ENCODE assay signal across 27 cellular contexts in genomic region chr14:23143911-23144310, GRCh38. TPM values are rescaled to one million over a fixed set of nuclear protein-coding genes. Genes with fewer than 3 reads are reported as not detected.
DNase-seq lines count a peak whose midpoint lies in the region; ATAC-seq and TF ChIP-seq lines count a peak whose summit lies in the region.
"Had no signal": no experiment of that assay in that cellular context is flagged by ENCODE, and none has a peak within 500 bp of the region (broad histone marks: within the 10 kb centered on the region; RNA-seq: fewer than 3 reads in every experiment).

No MANE protein-coding gene starts in this region.

- H3K27ac ChIP-seq in ascending aorta = peak overlapping the region; percentile 42 to 64
- H3K27ac ChIP-seq in hepatocyte = peak overlapping the region; percentile 39
- peak overlapping the region; percentile 26 for H3K27ac ChIP-seq in smooth muscle cell (ENCODE audit: low read depth)
- H3K27ac ChIP-seq in neuronal stem cell (replicated peaks; ENCODE audit: low read length) = no peak overlapping the region
- H3K27ac ChIP-seq: BLaER1, PC-9, SJSA1 had no signal

- no peak for ATAC-seq in GM19455 (IDR thresholded peaks at IDR 0.05; ENCODE audit: unreplicated experiment)
- ATAC-seq: Right ventricle myocardium inferior had no signal

- no peaks in the 10 kb centered on the region for H3K9me2 ChIP-seq in hepatocyte (replicated peaks; ENCODE audit: insufficient read depth)

- DNase-seq in EH (ENCODE audit: low read depth) (peak; percentile 26), ascending aorta (ENCODE audit: low spot score in 2 of 2) (no peak), hepatocyte (ENCODE audit: low spot score) (no peak), smooth muscle cell (lab: John Stamatoyannopoulos, UW; ENCODE audit: unreplicated experiment) (no peak), neuronal stem cell (ENCODE audit: low spot score) (no peak), SHP77 treated with DMSO at 0.1 percent for 48 hours (lab: John Stamatoyannopoulos, UW) (no peak), NCI-H1048 (lab: John Stamatoyannopoulos, UW) (no peak)
- DNase-seq: CD4-positive, CD25-positive, alpha-beta regulatory T cell; DMS153; DND-41; H7; KBM-7; MM.1S; NCI-H1417; NCI-H1694; NCI-H2029 treated with DMSO at 0.1 percent for 48 hours; NCI-H2227 treated with DMSO at 0.1 percent for 48 hours; NCI-H526 treated with DMSO at 0.1 percent for 48 hours; PC-9 had no signal

- intact Hi-C loops in ascending aorta (cut with DNase I) = loop anchor here (2.0 to 5.0 kb wide), 2 partner anchors 19 to 38 kb away; partner anchors contain the start of gene SLC7A8

- H2AFZ ChIP-seq in hepatocyte (no peak overlapping the region), smooth muscle cell (ENCODE audit: low read depth) (no peak overlapping the region), neuronal stem cell (ENCODE audit: low read length) (no peak overlapping the region)
- H2AFZ ChIP-seq: PC-9 had no signal

- no peak overlapping the region for H3K9ac ChIP-seq in smooth muscle cell (ENCODE audit: low read depth)
- no peak overlapping the region for H3K9ac ChIP-seq in neuronal stem cell (ENCODE audit: low read depth, low read length, poor library complexity)
- H3K9ac ChIP-seq: BLaER1 had no signal

- no peak overlapping the region for H3K4me2 ChIP-seq in hepatocyte
- peak overlapping the region; percentile 18 for H3K4me2 ChIP-seq in smooth muscle cell
- no peak overlapping the region for H3K4me2 ChIP-seq in neuronal stem cell (ENCODE audit: insufficient read depth, low read length, poor library complexity, severe bottlenecking)
- H3K4me2 ChIP-seq: BLaER1, PC-9 had no signal

- no peaks in the 10 kb centered on the region for H3K79me1 ChIP-seq in neuronal stem cell (ENCODE audit: low read depth, low read length)

- 90% methylated on average over 1 of the region's 1 CpG for WGBS in hepatocyte (ENCODE audit: low lambda C conversion rate, missing lambda C conversion rate)
- 78% methylated on average over 1 of the region's 1 CpG for WGBS in smooth muscle cell (ENCODE audit: low lambda C conversion rate)
- WGBS in neuronal stem cell (ENCODE audit: extremely low coverage in 2 of 2, insufficient read length in 2 of 2, insufficient replicate concordance in 1 of 2), 2 donors = no CpG with 5 or more reads among the region's 1 CpG

- H3K79me2 ChIP-seq in hepatocyte (no peaks in the 10 kb centered on the region), smooth muscle cell (ENCODE audit: low read depth) (no peaks in the 10 kb centered on the region)

- no peak overlapping the region for H2BK120ac ChIP-seq in neuronal stem cell (ENCODE audit: low read depth, low read length)

- H3K4ac ChIP-seq in neuronal stem cell (ENCODE audit: low read length) = no peak overlapping the region

- no peak for TF ChIP-seq CTCF in ascending aorta (IDR thresholded peaks at IDR 0.05)
- TF ChIP-seq CTCF in hepatocyte (IDR thresholded peaks at IDR 0.05; ENCODE audit: poor library complexity) = no peak
- no peak for TF ChIP-seq CTCF in smooth muscle cell (IDR thresholded peaks at IDR 0.05; ENCODE audit: borderline replicate concordance, insufficient read depth, poor library complexity, severe bottlenecking)

- H4K20me1 ChIP-seq in hepatocyte (ENCODE audit: insufficient read depth, poor library complexity, severe bottlenecking) (no peaks in the 10 kb centered on the region), smooth muscle cell (ENCODE audit: low read depth) (no peaks in the 10 kb centered on the region)
- H4K20me1 ChIP-seq: BLaER1 had no signal

- peaks cover 4 to 40% of the 10 kb centered on the region in 2 donors for H3K4me1 ChIP-seq in ascending aorta
- H3K4me1 ChIP-seq in hepatocyte (ENCODE audit: insufficient read depth) = peaks cover 7% of the 10 kb centered on the region
- peaks cover 12% of the 10 kb centered on the region for H3K4me1 ChIP-seq in smooth muscle cell (ENCODE audit: low read depth)
- H3K4me1 ChIP-seq in neuronal stem cell (ENCODE audit: control insufficient read depth in 2 of 2, insufficient read depth in 1 of 2, low read depth in 1 of 2, low read length in 2 of 2) = peaks cover 0 to 7% of the 10 kb centered on the region in 2 donors
- H3K4me1 ChIP-seq: BLaER1, SJSA1 had no signal

- no peak overlapping the region for H3K18ac ChIP-seq in neuronal stem cell (ENCODE audit: low read length)

- H4K8ac ChIP-seq in neuronal stem cell (ENCODE audit: low read depth, low read length) = no peak overlapping the region

- H3K23ac ChIP-seq in neuronal stem cell (ENCODE audit: low read depth, low read length, poor library complexity) = no peak overlapping the region

- no peaks in the 10 kb centered on the region for H3K9me3 ChIP-seq in ascending aorta
- no peaks in the 10 kb centered on the region for H3K9me3 ChIP-seq in hepatocyte (ENCODE audit: low read depth)
- H3K9me3 ChIP-seq in smooth muscle cell (replicated peaks; ENCODE audit: low read depth) = no peaks in the 10 kb centered on the region
- H3K9me3 ChIP-seq in neuronal stem cell (replicated peaks in 1 of 2; ENCODE audit: control insufficient read depth in 2 of 2, insufficient read depth in 1 of 2, low read depth in 1 of 2, low read length in 2 of 2) = peaks cover 0 to 4% of the 10 kb centered on the region in 2 donors
- H3K9me3 ChIP-seq: BLaER1, SJSA1 had no signal

- no peak overlapping the region for H2AK5ac ChIP-seq in neuronal stem cell (ENCODE audit: low read depth, low read length)

- peaks cover 21 to 42% of the 10 kb centered on the region in 2 donors for H3K36me3 ChIP-seq in ascending aorta
- no peaks in the 10 kb centered on the region for H3K36me3 ChIP-seq in hepatocyte (replicated peaks; ENCODE audit: insufficient read depth, low read depth)
- H3K36me3 ChIP-seq in smooth muscle cell (ENCODE audit: low read depth) = no peaks in the 10 kb centered on the region
- peaks cover 0 to 13% of the 10 kb centered on the region in 2 donors for H3K36me3 ChIP-seq in neuronal stem cell (replicated peaks in 1 of 2; ENCODE audit: control insufficient read depth in 2 of 2, insufficient read depth in 2 of 2, low read length in 2 of 2)
- H3K36me3 ChIP-seq: BLaER1, SJSA1 had no signal

- no peaks in the 10 kb centered on the region for H3K27me3 ChIP-seq in ascending aorta
- no peaks in the 10 kb centered on the region for H3K27me3 ChIP-seq in hepatocyte
- no peaks in the 10 kb centered on the region for H3K27me3 ChIP-seq in smooth muscle cell (ENCODE audit: low read depth)
- no peaks in the 10 kb centered on the region for H3K27me3 ChIP-seq in neuronal stem cell (ENCODE audit: control insufficient read depth in 3 of 3, insufficient read depth in 3 of 3, low read depth in 1 of 3, low read length in 3 of 3)
- H3K27me3 ChIP-seq: BLaER1, SJSA1 had no signal

- H2BK5ac ChIP-seq in neuronal stem cell (ENCODE audit: low read length) = no peak overlapping the region

- H2BK12ac ChIP-seq in neuronal stem cell (ENCODE audit: low read length) = no peak overlapping the region

- H2BK15ac ChIP-seq in neuronal stem cell (ENCODE audit: low read length) = no peak overlapping the region

- peaks cover 12% of the 10 kb centered on the region for H3F3A ChIP-seq in smooth muscle cell (ENCODE audit: low read depth)

- no peak overlapping the region for H3K14ac ChIP-seq in neuronal stem cell (ENCODE audit: low read length)

- no peak overlapping the region for H4K91ac ChIP-seq in neuronal stem cell (ENCODE audit: low read depth, low read length, poor library complexity)

- H3K4me3 ChIP-seq in ascending aorta (no peak overlapping the region), hepatocyte (no peak overlapping the region), smooth muscle cell (no peak overlapping the region), neuronal stem cell (ENCODE audit: low read length in 2 of 2) (no peak overlapping the region)
- H3K4me3 ChIP-seq: BLaER1, PC-9, SJSA1 had no signal

RNA-seq across cellular contexts. Expression of gene CEBPE, which starts 24.9 kb away (rescaled TPM):
- total RNA-seq in ascending aorta = not detected
- total RNA-seq in hepatocyte = not detected in 2 replicates
- not detected in 2 replicates for polyA plus RNA-seq in hepatocyte
- total RNA-seq in smooth muscle cell = not detected in 2 replicates
- polyA plus RNA-seq in smooth muscle cell = not detected in 2 replicates
- polyA plus RNA-seq in neuronal stem cell (2013, experiment 1 of 2) = not detected
- polyA plus RNA-seq in neuronal stem cell (2013, experiment 2 of 2) = not detected
- total RNA-seq: A172; CD4-positive, CD25-positive, alpha-beta regulatory T cell; H7; NCI-H460; PC-9; Right ventricle myocardium inferior; RPMI7951; SJSA1 had no signal
- polyA plus RNA-seq: AG04450 had no signal

RNA-seq across cellular contexts. Expression of gene CIROP, which starts 39.1 kb away (rescaled TPM):
- total RNA-seq in ascending aorta = not detected
- total RNA-seq in hepatocyte = not detected in 2 replicates
- not detected in 2 replicates for polyA plus RNA-seq in hepatocyte
- total RNA-seq in smooth muscle cell = not detected in 2 replicates
- polyA plus RNA-seq in smooth muscle cell = not detected in 2 replicates
- not detected for polyA plus RNA-seq in neuronal stem cell (2013, experiment 1 of 2)
- polyA plus RNA-seq in neuronal stem cell (2013, experiment 2 of 2) = not detected
- total RNA-seq: A172; CD4-positive, CD25-positive, alpha-beta regulatory T cell; NCI-H460; PC-9; Right ventricle myocardium inferior; RPMI7951; SJSA1 had no signal

RNA-seq across cellular contexts. Expression of gene SLC7A8, which starts 39.5 kb away (rescaled TPM):
- total RNA-seq in ascending aorta = 59.9 TPM
- total RNA-seq in hepatocyte = 39.5 and 54.6 TPM in 2 replicates
- 85.0 and 123 TPM in 2 replicates for polyA plus RNA-seq in hepatocyte
- 16.4 and 18.9 TPM in 2 replicates for total RNA-seq in smooth muscle cell
- polyA plus RNA-seq in smooth muscle cell = 26.0 and 29.1 TPM in 2 replicates
- 43.4 TPM for polyA plus RNA-seq in neuronal stem cell (2013, experiment 1 of 2)
- 43.3 TPM for polyA plus RNA-seq in neuronal stem cell (2013, experiment 2 of 2)
- total RNA-seq: CD4-positive, CD25-positive, alpha-beta regulatory T cell had no signal

RNA-seq across cellular contexts. Expression of gene C14orf119, which starts 48.6 kb away (rescaled TPM):
- 2.2 TPM for total RNA-seq in ascending aorta
- 47.7 and 64.9 TPM in 2 replicates for total RNA-seq in hepatocyte
- 118 and 146 TPM in 2 replicates for polyA plus RNA-seq in hepatocyte
- total RNA-seq in smooth muscle cell = 54.1 and 57.2 TPM in 2 replicates
- 119 and 130 TPM in 2 replicates for polyA plus RNA-seq in smooth muscle cell
- polyA plus RNA-seq in neuronal stem cell (2013, experiment 1 of 2) = 21.0 TPM
- 18.3 TPM for polyA plus RNA-seq in neuronal stem cell (2013, experiment 2 of 2)

RNA-seq across cellular contexts. Expression of gene ACIN1, which starts 49.0 kb away (rescaled TPM):
- 58.9 TPM for total RNA-seq in ascending aorta
- total RNA-seq in hepatocyte = 97.5 and 108 TPM in 2 replicates
- 44.3 and 49.2 TPM in 2 replicates for polyA plus RNA-seq in hepatocyte
- 64.5 and 69.0 TPM in 2 replicates for total RNA-seq in smooth muscle cell
- polyA plus RNA-seq in smooth muscle cell = 33.7 and 39.3 TPM in 2 replicates
- polyA plus RNA-seq in neuronal stem cell (2013, experiment 1 of 2) = 147 TPM
- polyA plus RNA-seq in neuronal stem cell (2013, experiment 2 of 2) = 150 TPM
